16 cellular contexts compared by ENCODE assay signal in genomic region chr14:101559250-101559623, GRCh38. TPM values are rescaled to one million over a fixed set of nuclear protein-coding genes. Genes with fewer than 3 reads are reported as not detected.
DNase-seq lines count a peak whose midpoint lies in the region; ATAC-seq and TF ChIP-seq lines count a peak whose summit lies in the region.
"Had no signal": no experiment of that assay in that cellular context is flagged by ENCODE, and none has a peak within 500 bp of the region (broad histone marks: within the 10 kb centered on the region; RNA-seq: fewer than 3 reads in every experiment).

No MANE protein-coding gene starts in this region.

- no peak for TF ChIP-seq CTCF in heart right ventricle (IDR thresholded peaks at IDR 0.05)
- no peak for TF ChIP-seq CTCF in left lung (IDR thresholded peaks at IDR 0.05)
- no peak for TF ChIP-seq CTCF in prostate gland (IDR thresholded peaks at IDR 0.05)
- TF ChIP-seq CTCF in vagina (IDR thresholded peaks at IDR 0.05) = no peak

- no peaks in the 10 kb centered on the region for H3K36me3 ChIP-seq in heart right ventricle
- H3K36me3 ChIP-seq in left lung = no peaks in the 10 kb centered on the region
- no peaks in the 10 kb centered on the region for H3K36me3 ChIP-seq in prostate gland
- no peaks in the 10 kb centered on the region for H3K36me3 ChIP-seq in vagina

- peak overlapping the region in 9 of 10 donors; percentile 5 to 49 (median 38) for H3K4me3 ChIP-seq in heart right ventricle
- H3K4me3 ChIP-seq in left lung = peak overlapping the region; percentile 25 to 35
- H3K4me3 ChIP-seq in prostate gland = peak overlapping the region; percentile 33 to 39
- peak overlapping the region; percentile 62 to 82 for H3K4me3 ChIP-seq in vagina
- H3K4me3 ChIP-seq: K562 had no signal

- H3K27me3 ChIP-seq in heart right ventricle (peaks cover 35 to 87% (median 83%) of the 10 kb centered on the region in 7 donors), left lung (peaks cover 44 to 85% of the 10 kb centered on the region in 2 donors), prostate gland (replicated peaks; ENCODE audit: insufficient read depth) (peaks cover 29% of the 10 kb centered on the region), vagina (peaks cover 5% of the 10 kb centered on the region)

- TF ChIP-seq POLR2A in prostate gland (IDR thresholded peaks at IDR 0.05) = no peak
- no peak for TF ChIP-seq POLR2A in vagina (IDR thresholded peaks at IDR 0.05)

- 30 to 34% methylated on average over 9 of the region's 9 CpGs for WGBS in heart right ventricle, 2 donors
- 42% methylated on average over 9 of the region's 9 CpGs for WGBS in prostate gland

- H3K4me1 ChIP-seq in heart right ventricle = peaks cover 0 to 11% (median 0%) of the 10 kb centered on the region in 9 donors
- H3K4me1 ChIP-seq in left lung = peaks cover 0 to 4% of the 10 kb centered on the region in 2 donors
- no peaks in the 10 kb centered on the region for H3K4me1 ChIP-seq in prostate gland (replicated peaks)
- H3K4me1 ChIP-seq in vagina = peaks cover 43% of the 10 kb centered on the region

- H3K9me3 ChIP-seq in heart right ventricle (peaks cover 0 to 13% (median 9%) of the 10 kb centered on the region in 11 donors), left lung (peaks cover 0 to 13% of the 10 kb centered on the region in 2 donors), prostate gland (no peaks in the 10 kb centered on the region), vagina (peaks cover 7% of the 10 kb centered on the region)

- intact Hi-C loops in heart right ventricle (cut with DNase I) = no loop called here
- intact Hi-C loops in left cardiac atrium (cut with DNase I) = no loop called here
- intact Hi-C loops in left lung (cut with DNase I) = loop anchor here in 1 of 2 donors (10.0 kb wide), 1 partner anchor 364 kb away; no protein-coding TSS in a partner anchor
- intact Hi-C loops in prostate gland (cut with DNase I) = loop anchor here (5.0 to 10.0 kb wide), 4 partner anchors 197 to 894 kb away; no protein-coding TSS in a partner anchor
- intact Hi-C loops in vagina (cut with DNase I) = no loop called here

- no peak overlapping the region for H3K27ac ChIP-seq in heart right ventricle
- no peak overlapping the region for H3K27ac ChIP-seq in left lung
- peak overlapping the region; percentile 56 to 67 for H3K27ac ChIP-seq in prostate gland
- H3K27ac ChIP-seq in vagina = peak overlapping the region; percentile 90

- DNase-seq in heart right ventricle = no peak
- no peak for DNase-seq in left cardiac atrium
- DNase-seq in left lung = no peak
- DNase-seq in prostate gland (ENCODE audit: low spot score) = no peak
- DNase-seq in vagina (ENCODE audit: extremely low spot score in 2 of 2) = no peak
- no peak for DNase-seq in stimulated activated naive CD8-positive, alpha-beta T cell treated with anti-CD3 and anti-CD28 coated beads, Interleukin-15, Interleukin-2, amounts not matched to agents 100 U/mL and 50 U/mL, for 24 hours
- no peak for DNase-seq in activated naive CD4-positive, alpha-beta T cell treated with anti-CD3 and anti-CD28 coated beads, Interleukin-2, amount 50 U/mL, for 16 hours
- DNase-seq in NCI-H526 (lab: John Stamatoyannopoulos, UW) = no peak
- DNase-seq: activated B cell treated with CpG ODN at 0.5 μM for 24 hours; activated naive CD4-positive, alpha-beta T cell treated with anti-CD3 and anti-CD28 coated beads for 36 hours; CD4-positive, alpha-beta T cell; left colon had no signal

- ATAC-seq in heart right ventricle (no peak), left cardiac atrium (no peak), left lung (no peak)
- ATAC-seq in stimulated activated naive CD8-positive, alpha-beta T cell treated with anti-CD3 and anti-CD28 coated beads, Interleukin-15, Interleukin-2, amounts not matched to agents 100 U/mL and 50 U/mL, for 24 hours = no peak
- ATAC-seq: K562 had no signal

RNA-seq across cellular contexts. Expression of gene DIO3, which starts 2.1 kb away (rescaled TPM):
- under 1 TPM in 2 of 10 donors, not detected in 8; 0.21 to 0.33 TPM for total RNA-seq in heart right ventricle
- under 1 TPM; 0.15 to 0.28 TPM for polyA plus RNA-seq in heart right ventricle
- total RNA-seq in left cardiac atrium = 1 to 10 TPM in 1 of 2 donors, under 1 TPM in 1; 0.37 to 1.1 TPM
- total RNA-seq in left lung = under 1 TPM; 0.38 to 0.84 TPM
- total RNA-seq in prostate gland = 1 to 10 TPM in 1 of 2 donors, under 1 TPM in 1; 0.82 to 6.9 TPM
- total RNA-seq in vagina = 52.1 TPM
- total RNA-seq: activated B cell treated with CpG ODN at 0.5 μM for 24 hours; activated naive CD4-positive, alpha-beta T cell treated with anti-CD3 and anti-CD28 coated beads for 36 hours; CD4-positive, alpha-beta T cell; G401; glomerular endothelial cell; K562; NCI-H460 had no signal
- polyA plus RNA-seq: K562 had no signal

Comparison
In these comparisons a context has a peak if more than half of its experiments do, and no peak if none do; other contexts are left out.
1. H3K27ac ChIP-seq: peak in prostate gland (2 of 2) and vagina (single experiment); none in heart right ventricle (0 of 10) and left lung (0 of 2).
2. Peak in every context shown above with its lines, with median percentiles within 50 percentile points of each other: H3K4me3 ChIP-seq.